26 cellular contexts compared by ENCODE assay signal in the genomic region with DNA sequence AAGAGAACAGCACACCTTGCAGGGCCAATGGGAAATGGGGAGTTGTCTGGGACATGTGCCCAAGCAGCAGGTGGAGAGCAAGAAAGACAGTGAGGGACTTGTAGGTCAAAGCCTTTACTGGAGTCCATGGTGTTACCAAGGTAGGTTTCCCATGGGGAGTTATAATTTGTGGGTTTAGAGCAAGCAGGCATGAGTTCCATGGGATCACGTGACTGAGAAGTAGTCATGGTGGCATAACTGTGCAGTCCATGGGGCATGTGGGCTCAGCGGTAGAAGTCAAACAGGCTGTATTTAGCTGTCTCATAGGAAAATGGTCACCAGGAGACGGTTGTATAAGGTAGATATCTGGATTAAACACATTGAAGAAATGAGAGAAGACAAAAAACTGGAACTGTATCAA.
"Had no signal": no experiment of that assay in that cellular context is flagged by ENCODE, and none has a peak within 500 bp of the region (broad histone marks: within the 10 kb centered on the region; RNA-seq: fewer than 3 reads in every experiment).

No MANE protein-coding gene starts in this region.

- FAIRE-seq: endometrium, islet of Langerhans, keratinocyte had no signal

- DNase-seq: colonic mucosa; cortex of kidney; effector CD8-positive, alpha-beta T cell; effector memory CD8-positive, alpha-beta T cell; endodermal cell; erythroblast; esophagus squamous epithelium; foreskin fibroblast; foreskin melanocyte; gastrocnemius medialis; glutamatergic neuron; head of caudate nucleus; heart right ventricle; hippocampal formation; left cardiac atrium; left lung; left ventricle myocardium superior; lower lobe of right lung; mesendoderm; midbrain; naive thymus-derived CD4-positive, alpha-beta T cell had no signal

- H3K4me1 ChIP-seq: colonic mucosa, esophagus squamous epithelium, gastrocnemius medialis, heart right ventricle, left lung, lower lobe of right lung had no signal

- H3K27ac ChIP-seq: colonic mucosa, epithelial cell of prostate, esophagus squamous epithelium, gastrocnemius medialis, heart right ventricle, left lung, lower lobe of right lung had no signal

- H3K36me3 ChIP-seq: colonic mucosa, esophagus squamous epithelium, gastrocnemius medialis, heart right ventricle, left lung, lower lobe of right lung had no signal

- H3K9me3 ChIP-seq: colonic mucosa, esophagus squamous epithelium, gastrocnemius medialis, lower lobe of right lung had no signal

- H3K27me3 ChIP-seq: colonic mucosa, esophagus squamous epithelium, gastrocnemius medialis, heart right ventricle, left lung had no signal

- ATAC-seq: effector memory CD8-positive, alpha-beta T cell; esophagus mucosa; gastrocnemius medialis; heart right ventricle; left cardiac atrium; left lung; left ventricle myocardium superior; lower lobe of right lung; naive thymus-derived CD4-positive, alpha-beta T cell had no signal

- H3K4me3 ChIP-seq: colonic mucosa, esophagus squamous epithelium, gastrocnemius medialis, heart right ventricle, left lung, lower lobe of right lung had no signal
